ENCODE assay signal across 13 cellular contexts in genomic region chr4:159150838-159151390, GRCh38. TPM values are rescaled to one million over a fixed set of nuclear protein-coding genes. Genes with fewer than 3 reads are reported as not detected.
DNase-seq lines count a peak whose midpoint lies in the region; ATAC-seq and TF ChIP-seq lines count a peak whose summit lies in the region.
"Had no signal": no experiment of that assay in that cellular context is flagged by ENCODE, and none has a peak within 500 bp of the region (broad histone marks: within the 10 kb centered on the region; RNA-seq: fewer than 3 reads in every experiment).

No MANE protein-coding gene starts in this region.

- H3K36me3 ChIP-seq in WERI-Rb-1 = no peaks in the 10 kb centered on the region
- no peaks in the 10 kb centered on the region for H3K36me3 ChIP-seq in breast epithelium
- H3K36me3 ChIP-seq: gastrocnemius medialis had no signal

- H3K27me3 ChIP-seq in WERI-Rb-1 (ENCODE audit: insufficient read depth, low read depth, severe bottlenecking) (no peaks in the 10 kb centered on the region), breast epithelium (no peaks in the 10 kb centered on the region)
- H3K27me3 ChIP-seq: gastrocnemius medialis had no signal

- H3K4me1 ChIP-seq in breast epithelium = no peaks in the 10 kb centered on the region

- H3K27ac Mint-ChIP-seq in endothelial cell (ENCODE audit: unreplicated experiment) = peak overlapping the region; percentile 97
- H3K27ac Mint-ChIP-seq in activated T-helper 17 cell treated with anti-CD3 and anti-CD28 coated beads, Interleukin-2, amount 50 U/mL, for 72 hours = no peak overlapping the region

- intact Hi-C loops in breast epithelium (cut with DNase I; ENCODE audit: low total_unique reads) = no loop called here

- H3K9me3 ChIP-seq in WERI-Rb-1 (ENCODE audit: severe bottlenecking) = no peaks in the 10 kb centered on the region
- no peaks in the 10 kb centered on the region for H3K9me3 ChIP-seq in breast epithelium
- H3K9me3 ChIP-seq: gastrocnemius medialis had no signal

- no peaks in the 10 kb centered on the region for H3K36me3 Mint-ChIP-seq in endothelial cell (ENCODE audit: low read depth, unreplicated experiment)
- no peaks in the 10 kb centered on the region for H3K36me3 Mint-ChIP-seq in activated T-helper 17 cell treated with anti-CD3 and anti-CD28 coated beads, Interleukin-2, amount 50 U/mL, for 72 hours (ENCODE audit: low read depth)

- no peaks in the 10 kb centered on the region for H3K27me3 Mint-ChIP-seq in endothelial cell (ENCODE audit: unreplicated experiment)
- no peaks in the 10 kb centered on the region for H3K27me3 Mint-ChIP-seq in activated T-helper 17 cell treated with anti-CD3 and anti-CD28 coated beads, Interleukin-2, amount 50 U/mL, for 72 hours

- TF ChIP-seq CTCF in endothelial cell (IDR thresholded peaks at IDR 0.05; ENCODE audit: unreplicated experiment) (no peak), WERI-Rb-1 (IDR thresholded peaks at IDR 0.05; ENCODE audit: low read depth, low read length) (no peak), breast epithelium (IDR thresholded peaks at IDR 0.05) (no peak)

- H3K27ac ChIP-seq in WERI-Rb-1 (no peak overlapping the region), breast epithelium (no peak overlapping the region)
- H3K27ac ChIP-seq: VCaP had no signal

- ATAC-seq in GM18502 (IDR thresholded peaks at IDR 0.05; ENCODE audit: poor library complexity, unreplicated experiment) (peak; percentile 48), GM21447 (IDR thresholded peaks at IDR 0.05; ENCODE audit: unreplicated experiment) (peak; percentile 63), HG03196 (IDR thresholded peaks at IDR 0.05; ENCODE audit: unreplicated experiment) (peak; percentile 57)
- no peak for ATAC-seq in activated T-helper 17 cell treated with anti-CD3 and anti-CD28 coated beads, Interleukin-2, amount 50 U/mL, for 72 hours (replicated peaks)
- ATAC-seq: Panc1 had no signal

- H3K4me3 ChIP-seq in WERI-Rb-1 (ENCODE audit: low read depth, low read length) = no peak overlapping the region
- H3K4me3 ChIP-seq in breast epithelium = no peak overlapping the region
- H3K4me3 ChIP-seq: gastrocnemius medialis, smooth muscle cell had no signal

- no peaks in the 10 kb centered on the region for H3K9me3 Mint-ChIP-seq in endothelial cell (ENCODE audit: unreplicated experiment)
- no peaks in the 10 kb centered on the region for H3K9me3 Mint-ChIP-seq in activated T-helper 17 cell treated with anti-CD3 and anti-CD28 coated beads, Interleukin-2, amount 50 U/mL, for 72 hours

- TF ChIP-seq POLR2A in breast epithelium (IDR thresholded peaks at IDR 0.05) = no peak

- peak overlapping the region; percentile 64 for H3K4me3 Mint-ChIP-seq in endothelial cell (ENCODE audit: unreplicated experiment)
- no peak overlapping the region for H3K4me3 Mint-ChIP-seq in activated T-helper 17 cell treated with anti-CD3 and anti-CD28 coated beads, Interleukin-2, amount 50 U/mL, for 72 hours

- peak; percentile 45 for DNase-seq in endothelial cell (ENCODE audit: low spot score)
- no peak for DNase-seq in WERI-Rb-1
- DNase-seq in NCI-H446 treated with DMSO at 0.1 percent for 48 hours (lab: John Stamatoyannopoulos, UW) = no peak
- no peak for DNase-seq in breast epithelium (ENCODE audit: low spot score in 2 of 2)
- DNase-seq: gastrocnemius medialis, NCI-H1105 had no signal

- peaks cover 58% of the 10 kb centered on the region for H3K4me1 Mint-ChIP-seq in endothelial cell (ENCODE audit: unreplicated experiment)
- peaks cover 13% of the 10 kb centered on the region for H3K4me1 Mint-ChIP-seq in activated T-helper 17 cell treated with anti-CD3 and anti-CD28 coated beads, Interleukin-2, amount 50 U/mL, for 72 hours

RNA-seq across cellular contexts. Expression of gene RAPGEF2, which starts 48.0 kb away (rescaled TPM):
- 108 TPM for total RNA-seq in endothelial cell (ENCODE audit: unreplicated experiment)
- 10 to 100 TPM; 22.8 to 25.1 TPM for total RNA-seq in activated T-helper 17 cell treated with anti-CD3 and anti-CD28 coated beads, Interleukin-2, amount 50 U/mL, for 72 hours
- 10 to 100 TPM; 47.0 to 84.0 (median 51.5) TPM for total RNA-seq in breast epithelium
